8 cellular contexts compared by ENCODE assay signal in genomic region chr2:39128919-39129391, GRCh38. TPM values are rescaled to one million over a fixed set of nuclear protein-coding genes. Genes with fewer than 3 reads are reported as not detected.
DNase-seq lines count a peak whose midpoint lies in the region.

No MANE protein-coding gene starts in this region.

- H3K4me3 Mint-ChIP-seq in IgD-negative memory B cell, result peak overlapping the region; percentile 23 to 86 (median 56)

- no peaks in the 10 kb centered on the region for H3K36me3 Mint-ChIP-seq in IgD-negative memory B cell

- H3K27me3 Mint-ChIP-seq in IgD-negative memory B cell, result no peaks in the 10 kb centered on the region

- no peaks in the 10 kb centered on the region for H3K9me3 Mint-ChIP-seq in IgD-negative memory B cell

- peak; percentile 76 for DNase-seq in activated CD8-positive, alpha-beta memory T cell treated with anti-CD3 and anti-CD28 coated beads for 24 hours
- DNase-seq in activated CD8-positive, alpha-beta memory T cell treated with anti-CD3 and anti-CD28 coated beads, Interleukin-2, amount 50 U/mL, for 48 hours, result no peak
- peak; percentile 35 for DNase-seq in activated T-helper 1 cell treated with Interleukin-2 at 50 U/mL for 16 hours (ENCODE audit: low read depth)
- DNase-seq in stimulated activated CD4-positive, alpha-beta T cell treated with anti-CD3 and anti-CD28 coated beads, Interleukin-12 subunit alpha, Interleukin-12 subunit beta, amount 100 ng/mL, for 48 hours (ENCODE audit: low read depth in 2 of 3, low spot score in 1 of 3), result peak; percentile 48 to 63 (median 60)
- DNase-seq in retina, result no peak
- DNase-seq in pons (ENCODE audit: low spot score), result no peak
- no peak for DNase-seq in amygdala (lab: John Stamatoyannopoulos, UW)

- peak overlapping the region; percentile 86 to 97 (median 91) for H3K27ac Mint-ChIP-seq in IgD-negative memory B cell

- H3K4me1 Mint-ChIP-seq in IgD-negative memory B cell, result peaks cover 35 to 38% (median 37%) of the 10 kb centered on the region in 3 donors

RNA-seq across cellular contexts. Expression of gene SOS1, which starts 8.1 kb away (rescaled TPM):
- polyA plus RNA-seq in IgD-negative memory B cell, result 13.7 TPM

Comparison
In these comparisons a context has a peak if more than half of its experiments do, and no peak if none do; other contexts are left out.
1. DNase-seq: peak in activated CD8-positive, alpha-beta memory T cell treated with anti-CD3 and anti-CD28 coated beads for 24 hours (single experiment), activated T-helper 1 cell treated with Interleukin-2 at 50 U/mL for 16 hours (single experiment) and stimulated activated CD4-positive, alpha-beta T cell treated with anti-CD3 and anti-CD28 coated beads, Interleukin-12 subunit alpha, Interleukin-12 subunit beta, amount 100 ng/mL, for 48 hours (3 of 3); none in activated CD8-positive, alpha-beta memory T cell treated with anti-CD3 and anti-CD28 coated beads, Interleukin-2, amount 50 U/mL, for 48 hours (single experiment), retina (single experiment), pons (single experiment) and amygdala (0 of 56).